8 cellular contexts compared by ENCODE assay signal in the genomic region with DNA sequence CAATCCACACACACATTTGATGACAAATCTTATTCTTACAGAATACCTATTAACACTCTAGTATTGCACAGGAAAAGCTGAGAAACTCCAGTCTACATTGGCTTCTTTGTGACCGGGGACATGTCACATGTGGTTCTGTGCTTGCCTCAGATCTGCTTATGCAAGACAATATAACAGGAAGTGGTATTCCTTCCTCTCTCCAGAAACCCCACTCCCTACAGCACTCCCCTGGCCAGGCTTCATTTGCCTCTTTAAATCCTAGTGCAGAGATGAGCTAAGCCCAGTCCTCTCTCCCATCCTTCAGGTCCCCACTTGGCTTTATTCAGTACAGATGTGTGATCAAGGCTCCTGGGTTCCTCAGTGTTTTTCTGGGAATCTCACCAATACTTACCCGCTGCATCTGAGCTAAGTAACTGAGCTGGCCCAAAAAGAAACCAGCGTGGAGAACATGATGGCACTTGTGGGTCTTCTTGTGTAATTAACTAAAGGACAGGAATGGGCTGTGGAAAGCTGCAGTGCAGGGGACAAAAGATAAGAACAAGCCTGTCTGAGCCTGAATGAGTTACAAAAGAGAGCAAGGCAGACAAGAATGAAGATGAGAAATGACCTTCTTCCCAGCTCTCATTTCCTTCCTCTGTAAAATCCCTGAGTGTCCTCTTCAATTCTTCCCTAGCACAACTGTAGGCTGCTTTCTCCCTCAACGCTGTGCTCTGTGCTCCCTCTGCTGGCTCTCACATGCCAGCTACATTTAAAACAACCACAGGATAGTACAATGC.
A peak's percentile ranks its signal among the peaks of the same experiment; 100 is the strongest.
DNase-seq lines count a peak whose midpoint lies in the region; ATAC-seq and TF ChIP-seq lines count a peak whose summit lies in the region.

No MANE protein-coding gene starts in this region.

- no peak for TF ChIP-seq POLR2A in sigmoid colon (IDR thresholded peaks at IDR 0.05)

- H3K9me3 ChIP-seq in right cardiac atrium (ENCODE audit: control insufficient read depth, low read length) (no peaks in the 10 kb centered on the region), sigmoid colon (no peaks in the 10 kb centered on the region)

- no peak overlapping the region for H3K4me3 ChIP-seq in GM06990 (replicated peaks; ENCODE audit: low read depth, low read length)
- no peak overlapping the region for H3K4me3 ChIP-seq in HFF-Myc (replicated peaks; ENCODE audit: low read depth, low read length)
- H3K4me3 ChIP-seq in right cardiac atrium (ENCODE audit: low read length): no peak overlapping the region
- no peak overlapping the region for H3K4me3 ChIP-seq in sigmoid colon

- ATAC-seq in right cardiac atrium (peak; percentile 96 to 97), GM21526 (IDR thresholded peaks at IDR 0.05; ENCODE audit: low FRiP score, unreplicated experiment) (no peak)

- WGBS in right cardiac atrium: 35% methylated on average over 4 of the region's 4 CpGs
- WGBS in sigmoid colon, 2 donors: 44 to 53% methylated on average over 4 of the region's 4 CpGs

- H3K27ac ChIP-seq in right cardiac atrium (ENCODE audit: low read length) (no peak overlapping the region), sigmoid colon (no peak overlapping the region)

- H3K4me1 ChIP-seq in right cardiac atrium (ENCODE audit: control insufficient read depth, insufficient read depth, low read length): no peaks in the 10 kb centered on the region
- no peaks in the 10 kb centered on the region for H3K4me1 ChIP-seq in sigmoid colon

- H3K36me3 ChIP-seq in GM06990 (ENCODE audit: control insufficient read depth, insufficient read depth, low read length) (no peaks in the 10 kb centered on the region), sigmoid colon (no peaks in the 10 kb centered on the region)

- intact Hi-C loops in right cardiac atrium (cut with DNase I) (loop anchor here (2.0 to 5.0 kb wide), 2 partner anchors 861 kb away; no protein-coding TSS in a partner anchor), sigmoid colon (cut with DNase I) (loop anchor here (5.0 kb wide), 1 partner anchor 861 kb away; no protein-coding TSS in a partner anchor)

- no peak for TF ChIP-seq EP300 in sigmoid colon (IDR thresholded peaks at IDR 0.05)

- DNase-seq in GM06990 (ENCODE audit: extremely low read depth, insufficient read length) (no peak), HFF-Myc (ENCODE audit: extremely low read depth, low read depth) (peak; percentile 15), NAMALWA (ENCODE audit: low spot score) (peak; percentile 68), SK-N-DZ (ENCODE audit: low spot score) (peak; percentile 48), astrocyte of the hippocampus (ENCODE audit: low read depth, low spot score) (peak; percentile 70), right cardiac atrium (peak in 2 of 3 donors; percentile 52 to 67), sigmoid colon (peak; percentile 74)

- TF ChIP-seq CTCF in GM06990 (IDR thresholded peaks at IDR 0.05; ENCODE audit: insufficient read depth, low read length, poor library complexity, severe bottlenecking) (peak; percentile 82), HFF-Myc (IDR thresholded peaks at IDR 0.05; ENCODE audit: low read depth, low read length, missing control alignments) (peak; percentile 74), sigmoid colon (IDR thresholded peaks at IDR 0.05) (peak; percentile 29 to 69 (median 50))

- no peaks in the 10 kb centered on the region; the same call in 1 of the 2 replicates for H3K27me3 ChIP-seq in GM06990 (replicated peaks; ENCODE audit: control insufficient read depth, insufficient read depth, low read length)
- no peaks in the 10 kb centered on the region for H3K27me3 ChIP-seq in right cardiac atrium (ENCODE audit: control insufficient read depth, insufficient read depth)
- no peaks in the 10 kb centered on the region for H3K27me3 ChIP-seq in sigmoid colon
